Comparison of ENCODE assay signal across 14 cellular contexts in the genomic region with DNA sequence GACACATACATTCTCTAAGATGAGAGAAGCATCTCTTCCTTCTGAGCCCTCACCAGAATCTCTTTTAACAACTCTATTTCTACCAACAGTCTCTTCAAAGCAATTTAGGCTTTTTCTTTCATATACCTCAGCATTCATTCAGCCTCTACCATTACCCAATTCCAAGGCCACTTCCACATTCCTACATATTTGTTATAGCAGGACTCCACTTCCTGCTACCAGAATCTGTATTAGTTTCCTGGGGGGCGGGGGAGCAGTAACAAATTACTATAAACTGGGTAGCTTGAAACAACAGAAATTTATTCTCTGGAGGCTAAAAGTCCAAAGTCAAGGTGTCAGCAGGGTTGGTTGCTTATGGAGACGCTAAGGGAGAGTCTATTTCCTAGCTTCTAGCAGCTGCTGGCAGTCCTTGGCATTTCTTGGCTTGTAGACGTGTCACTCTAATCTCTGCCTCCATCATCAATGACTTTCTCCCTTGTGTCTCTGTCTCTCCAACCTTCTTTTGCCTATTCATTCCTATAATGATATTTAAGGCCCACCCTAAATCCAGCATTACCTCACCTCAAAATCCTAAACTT. TPM values are rescaled to one million over a fixed set of nuclear protein-coding genes. Genes with fewer than 3 reads are reported as not detected.
DNase-seq lines count a peak whose midpoint lies in the region; ATAC-seq and TF ChIP-seq lines count a peak whose summit lies in the region.
"Had no signal": no experiment of that assay in that cellular context is flagged by ENCODE, and none has a peak within 500 bp of the region (broad histone marks: within the 10 kb centered on the region; RNA-seq: fewer than 3 reads in every experiment).

No MANE protein-coding gene starts in this region.

- H3K4me3 ChIP-seq in AG10803 (ENCODE audit: low read length) (no peak overlapping the region), epithelial cell of esophagus (ENCODE audit: low read length) (no peak overlapping the region), mesodermal cell (ENCODE audit: extremely low read depth, insufficient read depth, low read length, poor library complexity, severe bottlenecking) (no peak overlapping the region), neural progenitor cell (no peak overlapping the region)

- no peak for ATAC-seq in HG02938 (IDR thresholded peaks at IDR 0.05; ENCODE audit: unreplicated experiment)

- H3K4me1 Mint-ChIP-seq in neural progenitor cell: no peaks in the 10 kb centered on the region
- peaks cover 7% of the 10 kb centered on the region for H3K4me1 Mint-ChIP-seq in mesothelial cell of epicardium
- H3K4me1 Mint-ChIP-seq: central memory CD8-positive, alpha-beta T cell had no signal

- H3F3A ChIP-seq in neural progenitor cell (ENCODE audit: low read depth): no peaks in the 10 kb centered on the region

- H2AFZ ChIP-seq in neural progenitor cell (replicated peaks): no peak overlapping the region

- H4K20me1 ChIP-seq in neural progenitor cell (ENCODE audit: low read depth): no peaks in the 10 kb centered on the region

- H3K27ac Mint-ChIP-seq in neural progenitor cell (no peak overlapping the region), mesothelial cell of epicardium (no peak overlapping the region)

- H3K9me3 ChIP-seq in mesodermal cell (ENCODE audit: control insufficient read depth, low read length) (no peaks in the 10 kb centered on the region), neural progenitor cell (ENCODE audit: low read depth) (no peaks in the 10 kb centered on the region)

- H3K4me2 ChIP-seq in neural progenitor cell: no peak overlapping the region

- H3K27ac ChIP-seq in mesodermal cell (ENCODE audit: low read depth, low read length, severe bottlenecking): peak overlapping the region; percentile 50
- H3K27ac ChIP-seq in neural progenitor cell: no peak overlapping the region

- H3K4me3 Mint-ChIP-seq in neural progenitor cell: no peak overlapping the region
- no peak overlapping the region for H3K4me3 Mint-ChIP-seq in mesothelial cell of epicardium
- H3K4me3 Mint-ChIP-seq: central memory CD8-positive, alpha-beta T cell had no signal

- 97 to 100% methylated on average over 2 of the region's 3 CpGs for WGBS in mesodermal cell (ENCODE audit: insufficient coverage in 2 of 2), 2 experiments

- H3K36me3 Mint-ChIP-seq in neural progenitor cell: no peaks in the 10 kb centered on the region
- H3K36me3 Mint-ChIP-seq in mesothelial cell of epicardium: no peaks in the 10 kb centered on the region

- H3K9me3 Mint-ChIP-seq in neural progenitor cell: no peaks in the 10 kb centered on the region
- peaks cover 8% of the 10 kb centered on the region for H3K9me3 Mint-ChIP-seq in mesothelial cell of epicardium
- H3K9me3 Mint-ChIP-seq: central memory CD8-positive, alpha-beta T cell had no signal

- TF ChIP-seq CTCF in AG10803 (conservative IDR thresholded peaks at IDR 0.05; ENCODE audit: low read length): no peak
- no peak for TF ChIP-seq CTCF in epithelial cell of esophagus (IDR thresholded peaks at IDR 0.05; ENCODE audit: insufficient read depth, low read depth, low read length, missing control alignments)
- no peak for TF ChIP-seq CTCF in neural progenitor cell (IDR thresholded peaks at IDR 0.05)
- TF ChIP-seq CTCF in mesothelial cell of epicardium (IDR thresholded peaks at IDR 0.05; ENCODE audit: unreplicated experiment): no peak

- no peaks in the 10 kb centered on the region for H3K27me3 ChIP-seq in neural progenitor cell

- H3K9ac ChIP-seq in neural progenitor cell: no peak overlapping the region

- H3K4me1 ChIP-seq in mesodermal cell (ENCODE audit: control insufficient read depth, insufficient read depth, low read length, poor library complexity, severe bottlenecking) (no peaks in the 10 kb centered on the region), neural progenitor cell (no peaks in the 10 kb centered on the region)

- DNase-seq in AG10803 (ENCODE audit: low read depth) (peak; percentile 41), NCI-H226 (peak; percentile 80), epithelial cell of esophagus (ENCODE audit: low read depth) (peak; percentile 14), neural progenitor cell (ENCODE audit: low spot score) (no peak), NOMO-1 treated with dmso at 0.1 percent for 144 hours (lab: John Stamatoyannopoulos, UW; ENCODE audit: unreplicated experiment) (no peak), mesothelial cell of epicardium (ENCODE audit: low spot score in 2 of 2, unreplicated experiment in 2 of 2) (no peak)
- DNase-seq: DMS79; NCI-H1048; NCI-H510A treated with DMSO at 0.1 percent for 48 hours; stimulated activated CD4-positive, alpha-beta T cell treated with anti-CD3 and anti-CD28 coated beads, Interleukin-1b, Interleukin-23, amount 100 ng/mL, for 48 hours had no signal

- H3K27me3 Mint-ChIP-seq in neural progenitor cell (ENCODE audit: insufficient read depth, low read depth) (no peaks in the 10 kb centered on the region), mesothelial cell of epicardium (ENCODE audit: low read depth) (no peaks in the 10 kb centered on the region)

- no peaks in the 10 kb centered on the region for H3K36me3 ChIP-seq in mesodermal cell (ENCODE audit: control insufficient read depth, insufficient read depth, low read length)
- no peaks in the 10 kb centered on the region for H3K36me3 ChIP-seq in neural progenitor cell

- no peaks in the 10 kb centered on the region for H3K79me2 ChIP-seq in neural progenitor cell (ENCODE audit: low read depth)

RNA-seq across cellular contexts. Expression of gene PRPS1L1, which starts 7.4 kb away (rescaled TPM):
- polyA plus RNA-seq in mesodermal cell (2013, experiment 1 of 2): not detected
- polyA plus RNA-seq in mesodermal cell (2013, experiment 2 of 2): not detected
- total RNA-seq in neural progenitor cell (ENCODE audit: low replicate concordance) (not detected in 2 replicates), mesothelial cell of epicardium (not detected in 3 replicates)
- total RNA-seq: esophagus mucosa had no signal

Comparison
In these comparisons a context has a peak if more than half of its experiments do, and no peak if none do; other contexts are left out.
1. DNase-seq: peak in AG10803 (single experiment), NCI-H226 (single experiment) and epithelial cell of esophagus (single experiment); none in neural progenitor cell (single experiment), NOMO-1 treated with dmso at 0.1 percent for 144 hours (single experiment) and mesothelial cell of epicardium (0 of 2).